8 cellular contexts compared by ENCODE assay signal in genomic region chr2:241558532-241559488, GRCh38. TPM values are rescaled to one million over a fixed set of nuclear protein-coding genes. Genes with fewer than 3 reads are reported as not detected.
DNase-seq lines count a peak whose midpoint lies in the region; ATAC-seq and TF ChIP-seq lines count a peak whose summit lies in the region.

BOK (plus strand) TSS chr2:241558745; CDS start chr2:241559484, 739 bp downstream.

- no peaks in the 10 kb centered on the region for H3K9me3 ChIP-seq in BE2C
- H3K9me3 ChIP-seq in muscle layer of duodenum (ENCODE audit: control insufficient read depth in 1 of 2, low read length in 2 of 2) = peaks cover 0 to 18% of the 10 kb centered on the region in 2 donors
- H3K9me3 ChIP-seq in upper lobe of left lung = no peaks in the 10 kb centered on the region

- peak in 2 of 4 donors; percentile 28 to 37 for TF ChIP-seq POLR2A in upper lobe of left lung (IDR thresholded peaks at IDR 0.05)

- no peaks in the 10 kb centered on the region for H3K27me3 ChIP-seq in BE2C
- peaks cover 27% of the 10 kb centered on the region for H3K27me3 ChIP-seq in HL-60 (ENCODE audit: insufficient read depth, poor library complexity, severe bottlenecking)
- H3K27me3 ChIP-seq in muscle layer of duodenum (ENCODE audit: low read depth, low read length) = no peaks in the 10 kb centered on the region
- peaks cover 0 to 10% (median 0%) of the 10 kb centered on the region in 4 donors for H3K27me3 ChIP-seq in upper lobe of left lung

- 1 to 4% methylated on average over 26 to 59 of the region's 124 CpGs for WGBS in upper lobe of left lung, 2 donors

- peaks cover 6% of the 10 kb centered on the region for H3K36me3 Mint-ChIP-seq in WTC11

- peaks cover 4% of the 10 kb centered on the region; the same call in 1 of the 2 replicates for H3K27me3 Mint-ChIP-seq in WTC11 (ENCODE audit: low read depth)

- ATAC-seq in WTC11 (peak; percentile 78), upper lobe of left lung (ENCODE audit: low FRiP score in 2 of 2) (peak in 1 of 2 donors; percentile 74), HG03571 (IDR thresholded peaks at IDR 0.05; ENCODE audit: unreplicated experiment) (no peak), GM18870 (IDR thresholded peaks at IDR 0.05; ENCODE audit: unreplicated experiment) (no peak)

- DNase-seq in BE2C = peak; percentile 6
- no peak for DNase-seq in HL-60 (ENCODE audit: low read depth in 1 of 2, low spot score in 1 of 2)
- peak; percentile 88 for DNase-seq in WTC11 (ENCODE audit: low spot score)
- peak; percentile 58 for DNase-seq in fibroblast of gingiva (ENCODE audit: low read depth)
- DNase-seq in upper lobe of left lung = peak; percentile 79 to 93

- TF ChIP-seq CTCF in BE2C (IDR thresholded peaks at IDR 0.05; ENCODE audit: low read depth, low read length) = no peak
- TF ChIP-seq CTCF in HL-60 (IDR thresholded peaks at IDR 0.05; ENCODE audit: insufficient read depth, low read length) = no peak
- TF ChIP-seq CTCF in WTC11 (IDR thresholded peaks at IDR 0.05) = no peak
- peak in 1 of 6 experiments; percentile 9 for TF ChIP-seq CTCF in upper lobe of left lung (IDR thresholded peaks at IDR 0.05)

- TF ChIP-seq EP300 in upper lobe of left lung (IDR thresholded peaks at IDR 0.05) = no peak

- H3K4me3 ChIP-seq in BE2C (ENCODE audit: low read depth, low read length) (no peak within 1 kb of the TSS), HL-60 (replicated peaks; ENCODE audit: insufficient read depth, low read length) (peak within 1 kb of the TSS; percentile 29), muscle layer of duodenum (ENCODE audit: low read depth in 1 of 2, low read length in 2 of 2) (peak within 1 kb of the TSS; percentile 44 to 71), upper lobe of left lung (peak within 1 kb of the TSS; percentile 58 to 95 (median 76))

- H3K4me1 Mint-ChIP-seq in WTC11 = peaks cover 38% of the 10 kb centered on the region

- POLR2A ChIA-PET in WTC11 (lab: Charles Lee) = interaction anchor here (2.1 kb wide), 1 partner anchor 52 kb away, joined by 6 read pairs; no protein-coding TSS in a partner anchor

- H3K36me3 ChIP-seq in BE2C = no peaks in the 10 kb centered on the region
- H3K36me3 ChIP-seq in muscle layer of duodenum (ENCODE audit: control insufficient read depth in 1 of 2, insufficient read depth in 2 of 2, low read length in 2 of 2) = no peaks in the 10 kb centered on the region
- H3K36me3 ChIP-seq in upper lobe of left lung = peaks cover 0 to 7% (median 3%) of the 10 kb centered on the region in 4 donors

- peak within 1 kb of the TSS; percentile 68 for H3K4me3 Mint-ChIP-seq in WTC11

- H3K9me3 Mint-ChIP-seq in WTC11 = peaks cover 12% of the 10 kb centered on the region

- CTCF ChIA-PET in WTC11 (lab: Charles Lee) = interaction anchor here (0.6 to 2.3 kb wide), 4 partner anchors 17 to 123 kb away, joined by 4 to 5 read pairs (median 4); no protein-coding TSS in a partner anchor

- peaks cover 32% of the 10 kb centered on the region for H3K4me1 ChIP-seq in BE2C
- peaks cover 4 to 46% of the 10 kb centered on the region in 2 donors for H3K4me1 ChIP-seq in muscle layer of duodenum (ENCODE audit: control insufficient read depth in 1 of 2, insufficient read depth in 2 of 2, low read length in 2 of 2)
- peaks cover 32 to 61% (median 44%) of the 10 kb centered on the region in 4 donors for H3K4me1 ChIP-seq in upper lobe of left lung

- H3K27ac ChIP-seq in HL-60 (replicated peaks) = no peak within 1 kb of the TSS
- no peak within 1 kb of the TSS for H3K27ac ChIP-seq in muscle layer of duodenum (ENCODE audit: low read length)
- H3K27ac ChIP-seq in upper lobe of left lung = peak within 1 kb of the TSS; percentile 61 to 86 (median 80)

- no peak within 1 kb of the TSS for H3K27ac Mint-ChIP-seq in WTC11

TF ChIP-seq in WTC11, 78 proteins besides CTCF, POLR2A, EP300 and RAD21 (continues in another document):
- TF ChIP-seq GABPB1 (CRISPR knock-in tag; IDR thresholded peaks at IDR 0.05) (0 out of 2 replicates have a peak, but pooled peaks have one; percentile 7), ZBTB43 (CRISPR knock-in tag; IDR thresholded peaks at IDR 0.05) (no peak), ZNF416 (CRISPR knock-in tag; IDR thresholded peaks at IDR 0.05) (no peak), CBFB (CRISPR knock-in tag; IDR thresholded peaks at IDR 0.05; ENCODE audit: low read depth) (no peak), HMGA2 (CRISPR knock-in tag; IDR thresholded peaks at IDR 0.05) (no peak), RELA (CRISPR knock-in tag; IDR thresholded peaks at IDR 0.05; ENCODE audit: borderline replicate concordance) (0 out of 2 replicates have a peak, but pooled peaks have one; percentile 56), ETV6 (CRISPR knock-in tag; IDR thresholded peaks at IDR 0.05) (0 out of 2 replicates have a peak, but pooled peaks have one; percentile 20), FOXP1 (CRISPR knock-in tag; IDR thresholded peaks at IDR 0.05; ENCODE audit: borderline replicate concordance) (no peak; the same call in 1 of the 2 replicates), SP1 (CRISPR knock-in tag; conservative IDR thresholded peaks at IDR 0.05) (peak; percentile 65), SMAD4 (CRISPR knock-in tag; IDR thresholded peaks at IDR 0.05) (no peak), ZNF219 (CRISPR knock-in tag; IDR thresholded peaks at IDR 0.05; ENCODE audit: borderline replicate concordance) (no peak), USF2 (CRISPR knock-in tag; IDR thresholded peaks at IDR 0.05) (peak; percentile 44; the same call in 1 of the 2 replicates), KAT7 (CRISPR knock-in tag; IDR thresholded peaks at IDR 0.05; ENCODE audit: borderline replicate concordance) (no peak; the same call in 1 of the 2 replicates), ZNF317 (CRISPR knock-in tag; IDR thresholded peaks at IDR 0.05; ENCODE audit: borderline replicate concordance, low read depth) (no peak), NFATC4 (CRISPR knock-in tag; IDR thresholded peaks at IDR 0.05) (no peak), TEAD1 (CRISPR knock-in tag; IDR thresholded peaks at IDR 0.05) (no peak), ZMAT4 (CRISPR knock-in tag; IDR thresholded peaks at IDR 0.05) (no peak)
- TF ChIP-seq, protein P1, sequence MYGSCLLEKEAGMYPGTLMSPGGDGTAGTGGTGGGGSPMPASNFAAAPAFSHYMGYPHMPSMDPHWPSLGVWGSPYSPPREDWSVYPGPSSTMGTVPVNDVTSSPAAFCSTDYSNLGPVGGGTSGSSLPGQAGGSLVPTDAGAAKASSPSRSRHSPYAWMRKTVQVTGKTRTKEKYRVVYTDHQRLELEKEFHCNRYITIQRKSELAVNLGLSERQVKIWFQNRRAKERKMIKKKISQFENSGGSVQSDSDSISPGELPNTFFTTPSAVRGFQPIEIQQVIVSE (CRISPR knock-in tag; IDR thresholded peaks at IDR 0.05; ENCODE audit: borderline replicate concordance) = no peak
- TF ChIP-seq, protein P2, sequence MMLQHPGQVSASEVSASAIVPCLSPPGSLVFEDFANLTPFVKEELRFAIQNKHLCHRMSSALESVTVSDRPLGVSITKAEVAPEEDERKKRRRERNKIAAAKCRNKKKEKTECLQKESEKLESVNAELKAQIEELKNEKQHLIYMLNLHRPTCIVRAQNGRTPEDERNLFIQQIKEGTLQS (CRISPR knock-in tag; conservative IDR thresholded peaks at IDR 0.05) = no peak
- TF ChIP-seq, protein P3, sequence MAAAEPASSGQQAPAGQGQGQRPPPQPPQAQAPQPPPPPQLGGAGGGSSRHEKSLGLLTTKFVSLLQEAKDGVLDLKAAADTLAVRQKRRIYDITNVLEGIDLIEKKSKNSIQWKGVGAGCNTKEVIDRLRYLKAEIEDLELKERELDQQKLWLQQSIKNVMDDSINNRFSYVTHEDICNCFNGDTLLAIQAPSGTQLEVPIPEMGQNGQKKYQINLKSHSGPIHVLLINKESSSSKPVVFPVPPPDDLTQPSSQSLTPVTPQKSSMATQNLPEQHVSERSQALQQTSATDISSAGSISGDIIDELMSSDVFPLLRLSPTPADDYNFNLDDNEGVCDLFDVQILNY (CRISPR knock-in tag; IDR thresholded peaks at IDR 0.05) = no peak
- TF ChIP-seq, protein P4, sequence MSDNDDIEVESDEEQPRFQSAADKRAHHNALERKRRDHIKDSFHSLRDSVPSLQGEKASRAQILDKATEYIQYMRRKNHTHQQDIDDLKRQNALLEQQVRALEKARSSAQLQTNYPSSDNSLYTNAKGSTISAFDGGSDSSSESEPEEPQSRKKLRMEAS (CRISPR knock-in tag; IDR thresholded peaks at IDR 0.05) = no peak; the same call in 1 of the 2 replicates
- TF ChIP-seq, protein P5, sequence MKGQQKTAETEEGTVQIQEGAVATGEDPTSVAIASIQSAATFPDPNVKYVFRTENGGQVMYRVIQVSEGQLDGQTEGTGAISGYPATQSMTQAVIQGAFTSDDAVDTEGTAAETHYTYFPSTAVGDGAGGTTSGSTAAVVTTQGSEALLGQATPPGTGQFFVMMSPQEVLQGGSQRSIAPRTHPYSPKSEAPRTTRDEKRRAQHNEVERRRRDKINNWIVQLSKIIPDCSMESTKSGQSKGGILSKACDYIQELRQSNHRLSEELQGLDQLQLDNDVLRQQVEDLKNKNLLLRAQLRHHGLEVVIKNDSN (CRISPR knock-in tag; IDR thresholded peaks at IDR 0.05) = no peak

RNA-seq across cellular contexts. Expression of gene BOK, which starts in this region (rescaled TPM):
- 2.9 TPM for polyA plus RNA-seq in BE2C (2012; ENCODE audit: insufficient read depth, insufficient read length, low read depth)
- total RNA-seq in WTC11 (2021) = 35.1 to 39.4 TPM (median 37.4 TPM) in 3 replicates
- total RNA-seq in upper lobe of left lung = 100 to 1,000 TPM in 1 of 6 donors, 10 to 100 TPM in 5; 42.9 to 143 (median 61.3) TPM

Comparison
In these comparisons a context has a peak if more than half of its experiments do, and no peak if none do; other contexts are left out.
1. DNase-seq: peak in BE2C (single experiment), WTC11 (single experiment), fibroblast of gingiva (single experiment) and upper lobe of left lung (2 of 2); none in HL-60 (0 of 2).
2. H3K27ac ChIP-seq: peak in upper lobe of left lung (4 of 4); none in HL-60 (single experiment) and muscle layer of duodenum (single experiment).